Comparison of ENCODE assay signal across 20 cellular contexts in genomic region chr3:112120485-112120836, GRCh38. TPM values are rescaled to one million over a fixed set of nuclear protein-coding genes. Genes with fewer than 3 reads are reported as not detected.
A peak's percentile ranks its signal among the peaks of the same experiment; 100 is the strongest.
DNase-seq lines count a peak whose midpoint lies in the region; ATAC-seq and TF ChIP-seq lines count a peak whose summit lies in the region.
"Had no signal": no experiment of that assay in that cellular context is flagged by ENCODE, and none has a peak within 500 bp of the region (broad histone marks: within the 10 kb centered on the region; RNA-seq: fewer than 3 reads in every experiment).

No MANE protein-coding gene starts in this region.

- H3K27ac Mint-ChIP-seq in activated CD8-positive, alpha-beta T cell treated with anti-CD3 and anti-CD28 coated beads for 36 hours: peak overlapping the region; percentile 43

- no peaks in the 10 kb centered on the region for H3K9me3 ChIP-seq in BLaER1
- H3K9me3 ChIP-seq in KOPT-K1 (ENCODE audit: insufficient read depth, low read length, poor library complexity, severe bottlenecking): no peaks in the 10 kb centered on the region
- H3K9me3 ChIP-seq: stomach had no signal

- H3K27me3 Mint-ChIP-seq in activated CD8-positive, alpha-beta T cell treated with anti-CD3 and anti-CD28 coated beads for 36 hours: no peaks in the 10 kb centered on the region

- H3K36me3 ChIP-seq in BLaER1 (peaks cover 17% of the 10 kb centered on the region), KOPT-K1 (ENCODE audit: insufficient read depth, low read length) (peaks cover 20% of the 10 kb centered on the region)
- H3K36me3 ChIP-seq: WERI-Rb-1 had no signal

- intact Hi-C loops in activated CD8-positive, alpha-beta T cell treated with anti-CD3 and anti-CD28 coated beads for 36 hours (cut with micrococcal nuclease): no loop called here

- no peak for TF ChIP-seq CTCF in activated CD8-positive, alpha-beta T cell treated with anti-CD3 and anti-CD28 coated beads for 36 hours (IDR thresholded peaks at IDR 0.05)

- H3K9ac ChIP-seq in BLaER1: no peak overlapping the region; the same call in 1 of the 2 replicates

- CTCF ChIA-PET in activated CD8-positive, alpha-beta T cell treated with anti-CD3 and anti-CD28 coated beads for 36 hours (lab: Charles Lee): interaction anchor here (1.2 to 1.9 kb wide), 2 partner anchors 9 to 411 kb away, joined by 3 to 12 read pairs; no protein-coding TSS in a partner anchor

- H3K36me3 Mint-ChIP-seq in activated CD8-positive, alpha-beta T cell treated with anti-CD3 and anti-CD28 coated beads for 36 hours (ENCODE audit: low read depth): peaks cover 10% of the 10 kb centered on the region

- H3K27ac ChIP-seq in BLaER1 (peak overlapping the region; percentile 90), KOPT-K1 (ENCODE audit: low read depth, low read length, poor library complexity, severe bottlenecking) (peak overlapping the region; percentile 95), caudate nucleus (ENCODE audit: low read depth, low read length) (no peak overlapping the region)
- H3K27ac ChIP-seq: stomach, WERI-Rb-1 had no signal

- POLR2A ChIA-PET in activated CD8-positive, alpha-beta T cell treated with anti-CD3 and anti-CD28 coated beads for 36 hours (lab: Charles Lee): no interaction called here

- peaks cover 27% of the 10 kb centered on the region for H3K4me1 Mint-ChIP-seq in activated CD8-positive, alpha-beta T cell treated with anti-CD3 and anti-CD28 coated beads for 36 hours (ENCODE audit: low read depth)

- no peaks in the 10 kb centered on the region for H3K9me3 Mint-ChIP-seq in activated CD8-positive, alpha-beta T cell treated with anti-CD3 and anti-CD28 coated beads for 36 hours

- ATAC-seq in activated CD8-positive, alpha-beta T cell treated with anti-CD3 and anti-CD28 coated beads for 36 hours: peak; percentile 27
- no peak for ATAC-seq in HG03439 (IDR thresholded peaks at IDR 0.05; ENCODE audit: unreplicated experiment)

- H3K27me3 ChIP-seq in BLaER1: no peaks in the 10 kb centered on the region
- H3K27me3 ChIP-seq: stomach had no signal

- H3K4me1 ChIP-seq in BLaER1: peaks cover 100% of the 10 kb centered on the region

- H3K4me3 Mint-ChIP-seq in activated CD8-positive, alpha-beta T cell treated with anti-CD3 and anti-CD28 coated beads for 36 hours: peak overlapping the region; percentile 10

- peak overlapping the region; percentile 36; the same call in 1 of the 2 replicates for H3K4me3 ChIP-seq in BLaER1
- H3K4me3 ChIP-seq: stomach had no signal

- peak; percentile 18 for TF ChIP-seq POLR2A in GM15510 (IDR thresholded peaks at IDR 0.05; ENCODE audit: borderline replicate concordance, extremely low read depth, insufficient read length)

- no peak for DNase-seq in activated CD8-positive, alpha-beta T cell treated with anti-CD3 and anti-CD28 coated beads for 36 hours
- DNase-seq in stimulated activated CD4-positive, alpha-beta T cell treated with anti-CD3 and anti-CD28 coated beads, Interleukin-4, amount 100 ng/mL, for 24 hours: no peak
- no peak for DNase-seq in caudate nucleus (lab: John Stamatoyannopoulos, UW)
- DNase-seq in cerebellar cortex (ENCODE audit: low spot score): no peak
- DNase-seq: activated effector memory CD4-positive, alpha-beta T cell treated with Interleukin-2 at 50 U/mL for 16 hours; C1 segment of cervical spinal cord; NCI-H1417 treated with DMSO at 0.1 percent for 48 hours; NCI-H524; retina; SHP77 treated with DMSO at 0.1 percent for 48 hours; stimulated activated CD4-positive, alpha-beta T cell treated with anti-CD3 and anti-CD28 coated beads, Interleukin-4, amount 100 ng/mL, for 4 hours; stomach; WERI-Rb-1 had no signal

- H3K4me2 ChIP-seq in BLaER1: peak overlapping the region; percentile 83

- no peaks in the 10 kb centered on the region for H4K20me1 ChIP-seq in BLaER1

RNA-seq across cellular contexts. Expression of gene GCSAM, which starts 12.6 kb away (rescaled TPM):
- 10 to 100 TPM in 1 of 2 experiments, 1 to 10 TPM in 1; 9.9 to 12.9 TPM for total RNA-seq in activated CD8-positive, alpha-beta T cell treated with anti-CD3 and anti-CD28 coated beads for 36 hours
- total RNA-seq: glomerular endothelial cell, HT-29, myocyte had no signal

RNA-seq across cellular contexts. Expression of gene C3orf52, which starts 34.3 kb away (rescaled TPM):
- total RNA-seq in activated CD8-positive, alpha-beta T cell treated with anti-CD3 and anti-CD28 coated beads for 36 hours: 1 to 10 TPM; 2.0 to 3.3 TPM
